1 cellular context compared by ENCODE assay signal in genomic region chr3:57169872-57170623, GRCh38.
TF ChIP-seq lines count a peak whose summit lies in the region.

No MANE protein-coding gene starts in this region.

TF ChIP-seq in HepG2, 621 proteins besides CTCF, POLR2A, EP300 and RAD21 (continued from another document):
- TF ChIP-seq, protein P1, sequence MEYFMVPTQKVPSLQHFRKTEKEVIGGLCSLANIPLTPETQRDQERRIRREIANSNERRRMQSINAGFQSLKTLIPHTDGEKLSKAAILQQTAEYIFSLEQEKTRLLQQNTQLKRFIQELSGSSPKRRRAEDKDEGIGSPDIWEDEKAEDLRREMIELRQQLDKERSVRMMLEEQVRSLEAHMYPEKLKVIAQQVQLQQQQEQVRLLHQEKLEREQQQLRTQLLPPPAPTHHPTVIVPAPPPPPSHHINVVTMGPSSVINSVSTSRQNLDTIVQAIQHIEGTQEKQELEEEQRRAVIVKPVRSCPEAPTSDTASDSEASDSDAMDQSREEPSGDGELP (IDR thresholded peaks at IDR 0.05; ENCODE audit: borderline replicate concordance, low read depth): peak; percentile 45; the same call in 1 of the 2 replicates
- TF ChIP-seq, protein P2, sequence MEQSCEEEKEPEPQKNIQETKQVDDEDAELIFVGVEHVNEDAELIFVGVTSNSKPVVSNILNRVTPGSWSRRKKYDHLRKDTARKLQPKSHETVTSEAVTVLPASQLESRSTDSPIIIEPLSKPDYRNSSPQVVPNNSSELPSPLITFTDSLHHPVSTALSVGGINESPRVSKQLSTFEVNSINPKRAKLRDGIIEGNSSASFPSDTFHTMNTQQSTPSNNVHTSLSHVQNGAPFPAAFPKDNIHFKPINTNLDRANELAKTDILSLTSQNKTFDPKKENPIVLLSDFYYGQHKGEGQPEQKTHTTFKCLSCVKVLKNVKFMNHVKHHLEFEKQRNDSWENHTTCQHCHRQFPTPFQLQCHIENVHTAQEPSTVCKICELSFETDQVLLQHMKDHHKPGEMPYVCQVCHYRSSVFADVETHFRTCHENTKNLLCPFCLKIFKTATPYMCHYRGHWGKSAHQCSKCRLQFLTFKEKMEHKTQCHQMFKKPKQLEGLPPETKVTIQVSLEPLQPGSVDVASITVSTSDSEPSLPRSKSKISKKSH (CRISPR knock-in tag; IDR thresholded peaks at IDR 0.05; ENCODE audit: borderline replicate concordance): 0 out of 2 replicates have a peak, but pooled peaks have one; percentile 49
- TF ChIP-seq ZNF225 (CRISPR knock-in tag; IDR thresholded peaks at IDR 0.05) (no peak), ZNF574 (CRISPR knock-in tag; IDR thresholded peaks at IDR 0.05) (0 out of 2 replicates have a peak, but pooled peaks have one; percentile 15), FOXK2 (IDR thresholded peaks at IDR 0.05) (no peak), TGIF2 (CRISPR knock-in tag; IDR thresholded peaks at IDR 0.05) (0 out of 2 replicates have a peak, but pooled peaks have one; percentile 45), ZNF558 (CRISPR knock-in tag; IDR thresholded peaks at IDR 0.05; ENCODE audit: borderline replicate concordance) (peak; percentile 65; the same call in 1 of the 2 replicates)
- TF ChIP-seq, protein P3, sequence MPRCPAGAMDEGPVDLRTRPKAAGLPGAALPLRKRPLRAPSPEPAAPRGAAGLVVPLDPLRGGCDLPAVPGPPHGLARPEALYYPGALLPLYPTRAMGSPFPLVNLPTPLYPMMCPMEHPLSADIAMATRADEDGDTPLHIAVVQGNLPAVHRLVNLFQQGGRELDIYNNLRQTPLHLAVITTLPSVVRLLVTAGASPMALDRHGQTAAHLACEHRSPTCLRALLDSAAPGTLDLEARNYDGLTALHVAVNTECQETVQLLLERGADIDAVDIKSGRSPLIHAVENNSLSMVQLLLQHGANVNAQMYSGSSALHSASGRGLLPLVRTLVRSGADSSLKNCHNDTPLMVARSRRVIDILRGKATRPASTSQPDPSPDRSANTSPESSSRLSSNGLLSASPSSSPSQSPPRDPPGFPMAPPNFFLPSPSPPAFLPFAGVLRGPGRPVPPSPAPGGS (CRISPR knock-in tag; IDR thresholded peaks at IDR 0.05): no peak
